In genomic region chr2:218908721-218909619, GRCh38 we compare ENCODE assay signal across 7 cellular contexts. TPM values are rescaled to one million over a fixed set of nuclear protein-coding genes. Genes with fewer than 3 reads are reported as not detected.
DNase-seq lines count a peak whose midpoint lies in the region; ATAC-seq, FAIRE-seq and TF ChIP-seq lines count a peak whose summit lies in the region.

No MANE protein-coding gene starts in this region.

- ATAC-seq in HG02973 (IDR thresholded peaks at IDR 0.05; ENCODE audit: unreplicated experiment): peak; percentile 91

- FAIRE-seq in GM18507 (lab: Jason Lieb, UNC) (peak; percentile 97), bronchial epithelial cell (lab: Jason Lieb, UNC) (no peak)

- DNase-seq in GM18507 (ENCODE audit: extremely low spot score, insufficient read length, low read depth) (peak; percentile 87), NCI-H2107 (lab: John Stamatoyannopoulos, UW) (peak; percentile 89), WERI-Rb-1 (peak; percentile 96), bronchial epithelial cell (ENCODE audit: low read depth) (peak; percentile 85), iris pigment epithelial cell (ENCODE audit: low read depth) (peak; percentile 81), smooth muscle cell of the brain vasculature (ENCODE audit: low read depth, low spot score) (peak; percentile 17)

- H3K9me3 ChIP-seq in WERI-Rb-1 (ENCODE audit: severe bottlenecking): no peaks in the 10 kb centered on the region

- TF ChIP-seq CTCF in WERI-Rb-1 (IDR thresholded peaks at IDR 0.05; ENCODE audit: low read depth, low read length) (no peak), bronchial epithelial cell (IDR thresholded peaks at IDR 0.05; ENCODE audit: insufficient read depth, low read length, severe bottlenecking) (no peak)

- peak overlapping the region; percentile 63 for H3K4me3 ChIP-seq in WERI-Rb-1 (ENCODE audit: low read depth, low read length)
- H3K4me3 ChIP-seq in bronchial epithelial cell (ENCODE audit: low read depth, low read length): peak overlapping the region; percentile 49

- H3K36me3 ChIP-seq in WERI-Rb-1: no peaks in the 10 kb centered on the region
- H3K36me3 ChIP-seq in bronchial epithelial cell (ENCODE audit: control insufficient read depth, insufficient read depth, low read length): no peaks in the 10 kb centered on the region

- H3K27me3 ChIP-seq in WERI-Rb-1 (ENCODE audit: insufficient read depth, low read depth, severe bottlenecking) (no peaks in the 10 kb centered on the region), bronchial epithelial cell (ENCODE audit: control insufficient read depth, insufficient read depth, low read length) (no peaks in the 10 kb centered on the region)

- H3K27ac ChIP-seq in WERI-Rb-1: peak overlapping the region; percentile 78

RNA-seq across cellular contexts. Expression of gene WNT10A, which starts 28.3 kb away (rescaled TPM):
- total RNA-seq in bronchial epithelial cell: 2.3 and 2.4 TPM in 2 replicates

RNA-seq across cellular contexts. Expression of gene WNT6, which starts 49.4 kb away (rescaled TPM):
- total RNA-seq in bronchial epithelial cell: not detected in 2 replicates

RNA-seq across cellular contexts. Expression of gene CDK5R2, which starts 50.5 kb away (rescaled TPM):
- total RNA-seq in bronchial epithelial cell: not detected in 2 replicates

Comparison
In these comparisons a context has a peak if more than half of its experiments do, and no peak if none do; other contexts are left out.
1. Peak in every context shown above with its lines: DNase-seq, ATAC-seq, H3K4me3 ChIP-seq and H3K27ac ChIP-seq.
2. DNase-seq: peak in every context shown above with its lines; median percentile 96 in WERI-Rb-1; 89 in NCI-H2107; 87 in GM18507; 85 in bronchial epithelial cell; 81 in iris pigment epithelial cell; 17 in smooth muscle cell of the brain vasculature.